19 cellular contexts compared by ENCODE assay signal in genomic region chr2:28656937-28657615, GRCh38.
DNase-seq lines count a peak whose midpoint lies in the region; ATAC-seq and TF ChIP-seq lines count a peak whose summit lies in the region.
"Had no signal": no experiment of that assay in that cellular context is flagged by ENCODE, and none has a peak within 500 bp of the region (broad histone marks: within the 10 kb centered on the region; RNA-seq: fewer than 3 reads in every experiment).

No MANE protein-coding gene starts in this region.

- H3K27me3 ChIP-seq in Caco-2 (replicated peaks; ENCODE audit: control insufficient read depth, insufficient read depth, low read length) (no peaks in the 10 kb centered on the region), IMR-90 (ENCODE audit: control insufficient read depth, insufficient read depth, low read length) (no peaks in the 10 kb centered on the region), neural progenitor cell (no peaks in the 10 kb centered on the region)
- H3K27me3 ChIP-seq: ascending aorta, ovary, thyroid gland had no signal

- H3F3A ChIP-seq in neural progenitor cell (ENCODE audit: low read depth) = no peaks in the 10 kb centered on the region

- H3K36me3 Mint-ChIP-seq in Caco-2 (ENCODE audit: insufficient read depth, unreplicated experiment) = no peaks in the 10 kb centered on the region
- H3K36me3 Mint-ChIP-seq in neural progenitor cell = no peaks in the 10 kb centered on the region

- ATAC-seq in IMR-90 (ENCODE audit: low read depth) = no peak
- no peak for ATAC-seq in HG03354 (IDR thresholded peaks at IDR 0.05; ENCODE audit: poor library complexity, severe bottlenecking, unreplicated experiment)

- H3K27ac ChIP-seq in IMR-90 (ENCODE audit: insufficient read depth, low read length) (no peak overlapping the region), neural progenitor cell (no peak overlapping the region)
- H3K27ac ChIP-seq: ascending aorta, ovary, thyroid gland, WERI-Rb-1 had no signal

- WGBS in IMR-90 (ENCODE audit: extremely low coverage in 2 of 2, insufficient read length in 1 of 2), 2 experiments = no CpG with 5 or more reads among the region's 5 CpGs

- H4K20me1 ChIP-seq in IMR-90 (ENCODE audit: insufficient read depth, low read length) (no peaks in the 10 kb centered on the region), neural progenitor cell (ENCODE audit: low read depth) (no peaks in the 10 kb centered on the region)

- no peak overlapping the region for H3K4me3 ChIP-seq in Caco-2 (ENCODE audit: low read depth, low read length)
- H3K4me3 ChIP-seq in IMR-90 (ENCODE audit: insufficient read depth, low read depth, low read length) = no peak overlapping the region
- H3K4me3 ChIP-seq in epithelial cell of esophagus (ENCODE audit: low read length) = no peak overlapping the region
- H3K4me3 ChIP-seq in neural progenitor cell = no peak overlapping the region
- H3K4me3 ChIP-seq: ascending aorta, ovary, thyroid gland had no signal

- H2BK20ac ChIP-seq in IMR-90 (ENCODE audit: low read depth, low read length) = 0 out of 2 replicates have a peak overlapping the region, but pooled peaks have one; percentile 10

- dilution Hi-C loops in IMR-90 (cut with HindIII; ENCODE audit: low sequenced_read_pairs, unreplicated experiment) = no loop called here

- H3K9me3 ChIP-seq in Caco-2 = no peaks in the 10 kb centered on the region
- no peaks in the 10 kb centered on the region for H3K9me3 ChIP-seq in IMR-90 (ENCODE audit: control insufficient read depth, insufficient read depth, low read length)
- H3K9me3 ChIP-seq in neural progenitor cell (ENCODE audit: low read depth) = no peaks in the 10 kb centered on the region
- H3K9me3 ChIP-seq: ascending aorta, ovary, thyroid gland had no signal

- no peak overlapping the region for H2AK9ac ChIP-seq in IMR-90 (replicated peaks; ENCODE audit: low read depth, low read length, poor library complexity)

- POLR2A ChIA-PET in Caco-2 (lab: Charles Lee) (interaction anchor here (0.7 kb wide), 2 partner anchors 9 to 1723 kb away, joined by 3 read pairs; no protein-coding TSS in a partner anchor), IMR-90 (lab: Charles Lee; ENCODE audit: unreplicated experiment) (no interaction called here)

- no peak for TF ChIP-seq CTCF in Caco-2 (IDR thresholded peaks at IDR 0.05; ENCODE audit: insufficient read depth in 1 of 2, low read depth in 1 of 2, low read length in 1 of 2, severe bottlenecking in 1 of 2, unreplicated experiment in 1 of 2)
- TF ChIP-seq CTCF in IMR-90 (conservative IDR thresholded peaks at IDR 0.05; ENCODE audit: low read depth, low read length) = no peak
- TF ChIP-seq CTCF in epithelial cell of esophagus (IDR thresholded peaks at IDR 0.05; ENCODE audit: insufficient read depth, low read depth, low read length, missing control alignments) = no peak
- TF ChIP-seq CTCF in neural progenitor cell (IDR thresholded peaks at IDR 0.05) = no peak

- H3K23ac ChIP-seq in IMR-90 (ENCODE audit: low read depth, low read length) = no peak overlapping the region

- no peaks in the 10 kb centered on the region for H3K27me3 Mint-ChIP-seq in Caco-2 (ENCODE audit: insufficient read depth, unreplicated experiment)
- H3K27me3 Mint-ChIP-seq in neural progenitor cell (ENCODE audit: insufficient read depth, low read depth) = peaks cover 15% of the 10 kb centered on the region

- no peak overlapping the region for H3K56ac ChIP-seq in IMR-90 (ENCODE audit: extremely low read depth, insufficient read depth, low read length)

- no peak overlapping the region for H3K14ac ChIP-seq in IMR-90 (replicated peaks; ENCODE audit: low read depth, low read length)

- H3K27ac Mint-ChIP-seq in Caco-2 (ENCODE audit: unreplicated experiment) (peak overlapping the region; percentile 64), neural progenitor cell (peak overlapping the region; percentile 43)

- peaks cover 54% of the 10 kb centered on the region for H3K4me1 Mint-ChIP-seq in Caco-2 (ENCODE audit: low read depth, unreplicated experiment)
- peaks cover 28% of the 10 kb centered on the region for H3K4me1 Mint-ChIP-seq in neural progenitor cell

- TF ChIP-seq RAD21 in IMR-90 (IDR thresholded peaks at IDR 0.05; ENCODE audit: low read length) = no peak

- no peak overlapping the region for H3K9ac ChIP-seq in IMR-90 (ENCODE audit: low read depth, low read length)
- no peak overlapping the region for H3K9ac ChIP-seq in neural progenitor cell

- DNase-seq in Caco-2 (peak; percentile 51 to 72), IMR-90 (no peak), epithelial cell of esophagus (ENCODE audit: low read depth) (peak; percentile 69), neural progenitor cell (ENCODE audit: low spot score) (no peak), H4 (ENCODE audit: low spot score) (no peak), glomerular visceral epithelial cell (ENCODE audit: extremely low spot score) (no peak)
- DNase-seq: C1 segment of cervical spinal cord, dermis blood vessel endothelial cell, H7, KG1, midbrain, NCI-H1417 treated with DMSO at 0.1 percent for 48 hours, NCI-H510A treated with DMSO at 0.1 percent for 48 hours, ovary, SW 1271, thyroid gland, WERI-Rb-1 had no signal

- no peak overlapping the region for H3K18ac ChIP-seq in IMR-90 (ENCODE audit: low read depth, low read length)

- CTCF ChIA-PET in Caco-2 (lab: Charles Lee) = no interaction called here
- CTCF ChIA-PET in IMR-90 (lab: Yijun Ruan, JAX) = no interaction called here

- no peak overlapping the region for H4K8ac ChIP-seq in IMR-90 (ENCODE audit: low read depth in 2 of 2, low read length in 2 of 2)

- H2AFZ ChIP-seq in IMR-90 (replicated peaks; ENCODE audit: low read length, poor library complexity) = no peak overlapping the region
- H2AFZ ChIP-seq in neural progenitor cell (replicated peaks) = no peak overlapping the region

- no peak overlapping the region for H4K5ac ChIP-seq in IMR-90 (ENCODE audit: low read depth, low read length)

- no peak overlapping the region for H2BK15ac ChIP-seq in IMR-90 (ENCODE audit: low read depth, low read length)

- in situ Hi-C loops in IMR-90 (cut with MboI; ENCODE audit: low sequenced_read_pairs) = no loop called here

- no peak overlapping the region for H3K4me3 Mint-ChIP-seq in Caco-2 (ENCODE audit: unreplicated experiment)
- no peak overlapping the region for H3K4me3 Mint-ChIP-seq in neural progenitor cell

- peaks cover 52% of the 10 kb centered on the region for H3K4me1 ChIP-seq in Caco-2
- H3K4me1 ChIP-seq in IMR-90 (ENCODE audit: control insufficient read depth, insufficient read depth, low read length) = peaks cover 18% of the 10 kb centered on the region
- H3K4me1 ChIP-seq in neural progenitor cell = no peaks in the 10 kb centered on the region

- TF ChIP-seq POLR2A in IMR-90 (IDR thresholded peaks at IDR 0.05; ENCODE audit: low read depth, low read length) = no peak

- no peaks in the 10 kb centered on the region for H3K79me1 ChIP-seq in IMR-90 (ENCODE audit: low read depth in 1 of 2, low read length in 2 of 2)

- H3K9me1 ChIP-seq in IMR-90 (ENCODE audit: insufficient read depth, low read length) = peaks cover 6% of the 10 kb centered on the region; the same call in 1 of the 2 replicates

- no peaks in the 10 kb centered on the region for H3K79me2 ChIP-seq in neural progenitor cell (ENCODE audit: low read depth)

- BruUV-seq in Caco-2 (replicated peaks; lab: Mats Ljungman, UMichigan) (no TSS peak), IMR-90 (replicated peaks; lab: Mats Ljungman, UMichigan) (no TSS peak)

- no peak overlapping the region for H2BK120ac ChIP-seq in IMR-90 (ENCODE audit: low read depth, low read length)

- intact Hi-C loops in Caco-2 (cut with micrococcal nuclease; ENCODE audit: unreplicated experiment) = no loop called here
- intact Hi-C loops in IMR-90 (cut with micrococcal nuclease) = no loop called here

- no peaks in the 10 kb centered on the region for H3K36me3 ChIP-seq in Caco-2 (ENCODE audit: control insufficient read depth, insufficient read depth, low read length)
- no peaks in the 10 kb centered on the region for H3K36me3 ChIP-seq in IMR-90 (ENCODE audit: control insufficient read depth, insufficient read depth, low read length)
- H3K36me3 ChIP-seq in neural progenitor cell = no peaks in the 10 kb centered on the region
- H3K36me3 ChIP-seq: ascending aorta, ovary, thyroid gland, WERI-Rb-1 had no signal

- H2AK5ac ChIP-seq in IMR-90 (ENCODE audit: low read depth, low read length) = peak overlapping the region; percentile 85

- H2BK5ac ChIP-seq in IMR-90 (ENCODE audit: low read depth, low read length, poor library complexity, severe bottlenecking) = no peak overlapping the region

- H4K91ac ChIP-seq in IMR-90 (ENCODE audit: insufficient read depth, low read depth, low read length) = no peak overlapping the region

- no peak overlapping the region for H3K4ac ChIP-seq in IMR-90 (ENCODE audit: low read depth, low read length)

- H3K4me2 ChIP-seq in IMR-90 (ENCODE audit: low read depth, low read length) = no peak overlapping the region
- no peak overlapping the region for H3K4me2 ChIP-seq in neural progenitor cell

- H3K9me3 Mint-ChIP-seq in Caco-2 (ENCODE audit: unreplicated experiment) (no peaks in the 10 kb centered on the region), neural progenitor cell (no peaks in the 10 kb centered on the region)

TF ChIP-seq in IMR-90, 13 proteins besides CTCF, POLR2A, EP300 and RAD21 (continues in another document):
- TF ChIP-seq MAFK (IDR thresholded peaks at IDR 0.05; ENCODE audit: low read depth, low read length) = no peak
- no peak for TF ChIP-seq NFE2L2 (IDR thresholded peaks at IDR 0.05; ENCODE audit: low read depth, low read length)
- no peak for TF ChIP-seq CHD1 (IDR thresholded peaks at IDR 0.05; ENCODE audit: low read depth, low read length)
- no peak for TF ChIP-seq MXI1 (IDR thresholded peaks at IDR 0.05; ENCODE audit: borderline replicate concordance, low read depth, low read length)
- no peak for TF ChIP-seq RCOR1 (IDR thresholded peaks at IDR 0.05; ENCODE audit: insufficient replicate concordance, low read length)
- TF ChIP-seq MAZ (IDR thresholded peaks at IDR 0.05; ENCODE audit: borderline replicate concordance, low read depth, low read length) = no peak
- TF ChIP-seq BHLHE40 (IDR thresholded peaks at IDR 0.05; ENCODE audit: low read depth, low read length) = no peak
- no peak for TF ChIP-seq CEBPB (IDR thresholded peaks at IDR 0.05; ENCODE audit: low read depth, low read length)
- no peak for TF ChIP-seq SMC3 (IDR thresholded peaks at IDR 0.05; ENCODE audit: low read depth, low read length)
- TF ChIP-seq USF2 (IDR thresholded peaks at IDR 0.05; ENCODE audit: low read depth, low read length) = no peak

Comparison
In these comparisons a context has a peak if more than half of its experiments do, and no peak if none do; other contexts are left out.
1. DNase-seq: peak in Caco-2 (2 of 2) and epithelial cell of esophagus (single experiment); none in IMR-90 (single experiment), neural progenitor cell (single experiment), H4 (single experiment) and glomerular visceral epithelial cell (single experiment).